Comparison of ENCODE assay signal across 1 cellular context in the genomic region with DNA sequence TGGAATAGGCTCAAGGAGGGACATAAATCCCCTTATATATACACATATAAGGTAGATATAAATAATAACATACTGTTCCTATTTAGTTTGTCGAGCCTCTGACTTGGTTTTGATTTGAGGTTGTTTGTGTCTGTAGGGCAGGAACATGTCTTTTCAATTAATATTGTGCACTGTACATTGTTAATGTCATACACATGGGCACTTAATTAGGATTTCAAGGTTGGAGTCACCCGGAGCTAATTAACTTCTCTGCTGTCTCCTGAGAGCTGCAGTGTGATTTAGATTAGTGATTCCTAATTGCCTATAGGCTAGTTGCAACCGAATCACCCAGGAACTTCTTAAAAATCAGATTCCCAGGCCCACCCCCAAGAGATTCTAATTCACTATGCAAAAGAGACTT.
TF ChIP-seq lines count a peak whose summit lies in the region.

No MANE protein-coding gene starts in this region.

TF ChIP-seq in SK-N-SH, 30 proteins besides CTCF, POLR2A, EP300 and RAD21 (continued from another document):
- TF ChIP-seq FOSL2 (IDR thresholded peaks at IDR 0.05; ENCODE audit: borderline replicate concordance, low read depth) (no peak), GATA2 (CRISPR knock-in tag; IDR thresholded peaks at IDR 0.05) (peak; percentile 52), MXI1 (IDR thresholded peaks at IDR 0.05; ENCODE audit: low read depth, low read length) (no peak), MEF2A (IDR thresholded peaks at IDR 0.05; ENCODE audit: borderline replicate concordance, low read depth) (no peak), SMC3 (IDR thresholded peaks at IDR 0.05; ENCODE audit: low read depth, low read length) (no peak), YY1 (IDR thresholded peaks at IDR 0.05; ENCODE audit: low read depth) (no peak), GABPA (IDR thresholded peaks at IDR 0.05; ENCODE audit: low read depth) (no peak), POLR2AphosphoS5 (IDR thresholded peaks at IDR 0.05; ENCODE audit: low read depth, low read length) (no peak)
- TF ChIP-seq, protein P1, sequence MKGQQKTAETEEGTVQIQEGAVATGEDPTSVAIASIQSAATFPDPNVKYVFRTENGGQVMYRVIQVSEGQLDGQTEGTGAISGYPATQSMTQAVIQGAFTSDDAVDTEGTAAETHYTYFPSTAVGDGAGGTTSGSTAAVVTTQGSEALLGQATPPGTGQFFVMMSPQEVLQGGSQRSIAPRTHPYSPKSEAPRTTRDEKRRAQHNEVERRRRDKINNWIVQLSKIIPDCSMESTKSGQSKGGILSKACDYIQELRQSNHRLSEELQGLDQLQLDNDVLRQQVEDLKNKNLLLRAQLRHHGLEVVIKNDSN (IDR thresholded peaks at IDR 0.05; ENCODE audit: borderline replicate concordance, low read depth) = no peak
- TF ChIP-seq, protein P2, sequence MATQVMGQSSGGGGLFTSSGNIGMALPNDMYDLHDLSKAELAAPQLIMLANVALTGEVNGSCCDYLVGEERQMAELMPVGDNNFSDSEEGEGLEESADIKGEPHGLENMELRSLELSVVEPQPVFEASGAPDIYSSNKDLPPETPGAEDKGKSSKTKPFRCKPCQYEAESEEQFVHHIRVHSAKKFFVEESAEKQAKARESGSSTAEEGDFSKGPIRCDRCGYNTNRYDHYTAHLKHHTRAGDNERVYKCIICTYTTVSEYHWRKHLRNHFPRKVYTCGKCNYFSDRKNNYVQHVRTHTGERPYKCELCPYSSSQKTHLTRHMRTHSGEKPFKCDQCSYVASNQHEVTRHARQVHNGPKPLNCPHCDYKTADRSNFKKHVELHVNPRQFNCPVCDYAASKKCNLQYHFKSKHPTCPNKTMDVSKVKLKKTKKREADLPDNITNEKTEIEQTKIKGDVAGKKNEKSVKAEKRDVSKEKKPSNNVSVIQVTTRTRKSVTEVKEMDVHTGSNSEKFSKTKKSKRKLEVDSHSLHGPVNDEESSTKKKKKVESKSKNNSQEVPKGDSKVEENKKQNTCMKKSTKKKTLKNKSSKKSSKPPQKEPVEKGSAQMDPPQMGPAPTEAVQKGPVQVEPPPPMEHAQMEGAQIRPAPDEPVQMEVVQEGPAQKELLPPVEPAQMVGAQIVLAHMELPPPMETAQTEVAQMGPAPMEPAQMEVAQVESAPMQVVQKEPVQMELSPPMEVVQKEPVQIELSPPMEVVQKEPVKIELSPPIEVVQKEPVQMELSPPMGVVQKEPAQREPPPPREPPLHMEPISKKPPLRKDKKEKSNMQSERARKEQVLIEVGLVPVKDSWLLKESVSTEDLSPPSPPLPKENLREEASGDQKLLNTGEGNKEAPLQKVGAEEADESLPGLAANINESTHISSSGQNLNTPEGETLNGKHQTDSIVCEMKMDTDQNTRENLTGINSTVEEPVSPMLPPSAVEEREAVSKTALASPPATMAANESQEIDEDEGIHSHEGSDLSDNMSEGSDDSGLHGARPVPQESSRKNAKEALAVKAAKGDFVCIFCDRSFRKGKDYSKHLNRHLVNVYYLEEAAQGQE (IDR thresholded peaks at IDR 0.05; ENCODE audit: low read depth, low read length) = no peak
- TF ChIP-seq, protein P3, sequence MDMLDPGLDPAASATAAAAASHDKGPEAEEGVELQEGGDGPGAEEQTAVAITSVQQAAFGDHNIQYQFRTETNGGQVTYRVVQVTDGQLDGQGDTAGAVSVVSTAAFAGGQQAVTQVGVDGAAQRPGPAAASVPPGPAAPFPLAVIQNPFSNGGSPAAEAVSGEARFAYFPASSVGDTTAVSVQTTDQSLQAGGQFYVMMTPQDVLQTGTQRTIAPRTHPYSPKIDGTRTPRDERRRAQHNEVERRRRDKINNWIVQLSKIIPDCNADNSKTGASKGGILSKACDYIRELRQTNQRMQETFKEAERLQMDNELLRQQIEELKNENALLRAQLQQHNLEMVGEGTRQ (IDR thresholded peaks at IDR 0.05; ENCODE audit: borderline replicate concordance, low read depth, low read length) = no peak
- TF ChIP-seq, protein P4, sequence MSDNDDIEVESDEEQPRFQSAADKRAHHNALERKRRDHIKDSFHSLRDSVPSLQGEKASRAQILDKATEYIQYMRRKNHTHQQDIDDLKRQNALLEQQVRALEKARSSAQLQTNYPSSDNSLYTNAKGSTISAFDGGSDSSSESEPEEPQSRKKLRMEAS (IDR thresholded peaks at IDR 0.05; ENCODE audit: low read depth) = no peak
- TF ChIP-seq, protein P5, sequence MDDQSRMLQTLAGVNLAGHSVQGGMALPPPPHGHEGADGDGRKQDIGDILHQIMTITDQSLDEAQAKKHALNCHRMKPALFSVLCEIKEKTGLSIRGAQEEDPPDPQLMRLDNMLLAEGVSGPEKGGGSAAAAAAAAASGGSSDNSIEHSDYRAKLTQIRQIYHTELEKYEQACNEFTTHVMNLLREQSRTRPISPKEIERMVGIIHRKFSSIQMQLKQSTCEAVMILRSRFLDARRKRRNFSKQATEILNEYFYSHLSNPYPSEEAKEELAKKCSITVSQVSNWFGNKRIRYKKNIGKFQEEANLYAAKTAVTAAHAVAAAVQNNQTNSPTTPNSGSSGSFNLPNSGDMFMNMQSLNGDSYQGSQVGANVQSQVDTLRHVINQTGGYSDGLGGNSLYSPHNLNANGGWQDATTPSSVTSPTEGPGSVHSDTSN (IDR thresholded peaks at IDR 0.05) = no peak
- TF ChIP-seq, protein P6, sequence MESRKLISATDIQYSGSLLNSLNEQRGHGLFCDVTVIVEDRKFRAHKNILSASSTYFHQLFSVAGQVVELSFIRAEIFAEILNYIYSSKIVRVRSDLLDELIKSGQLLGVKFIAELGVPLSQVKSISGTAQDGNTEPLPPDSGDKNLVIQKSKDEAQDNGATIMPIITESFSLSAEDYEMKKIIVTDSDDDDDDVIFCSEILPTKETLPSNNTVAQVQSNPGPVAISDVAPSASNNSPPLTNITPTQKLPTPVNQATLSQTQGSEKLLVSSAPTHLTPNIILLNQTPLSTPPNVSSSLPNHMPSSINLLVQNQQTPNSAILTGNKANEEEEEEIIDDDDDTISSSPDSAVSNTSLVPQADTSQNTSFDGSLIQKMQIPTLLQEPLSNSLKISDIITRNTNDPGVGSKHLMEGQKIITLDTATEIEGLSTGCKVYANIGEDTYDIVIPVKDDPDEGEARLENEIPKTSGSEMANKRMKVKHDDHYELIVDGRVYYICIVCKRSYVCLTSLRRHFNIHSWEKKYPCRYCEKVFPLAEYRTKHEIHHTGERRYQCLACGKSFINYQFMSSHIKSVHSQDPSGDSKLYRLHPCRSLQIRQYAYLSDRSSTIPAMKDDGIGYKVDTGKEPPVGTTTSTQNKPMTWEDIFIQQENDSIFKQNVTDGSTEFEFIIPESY (IDR thresholded peaks at IDR 0.05; ENCODE audit: borderline replicate concordance, low read depth) = no peak
